In the genomic region with DNA sequence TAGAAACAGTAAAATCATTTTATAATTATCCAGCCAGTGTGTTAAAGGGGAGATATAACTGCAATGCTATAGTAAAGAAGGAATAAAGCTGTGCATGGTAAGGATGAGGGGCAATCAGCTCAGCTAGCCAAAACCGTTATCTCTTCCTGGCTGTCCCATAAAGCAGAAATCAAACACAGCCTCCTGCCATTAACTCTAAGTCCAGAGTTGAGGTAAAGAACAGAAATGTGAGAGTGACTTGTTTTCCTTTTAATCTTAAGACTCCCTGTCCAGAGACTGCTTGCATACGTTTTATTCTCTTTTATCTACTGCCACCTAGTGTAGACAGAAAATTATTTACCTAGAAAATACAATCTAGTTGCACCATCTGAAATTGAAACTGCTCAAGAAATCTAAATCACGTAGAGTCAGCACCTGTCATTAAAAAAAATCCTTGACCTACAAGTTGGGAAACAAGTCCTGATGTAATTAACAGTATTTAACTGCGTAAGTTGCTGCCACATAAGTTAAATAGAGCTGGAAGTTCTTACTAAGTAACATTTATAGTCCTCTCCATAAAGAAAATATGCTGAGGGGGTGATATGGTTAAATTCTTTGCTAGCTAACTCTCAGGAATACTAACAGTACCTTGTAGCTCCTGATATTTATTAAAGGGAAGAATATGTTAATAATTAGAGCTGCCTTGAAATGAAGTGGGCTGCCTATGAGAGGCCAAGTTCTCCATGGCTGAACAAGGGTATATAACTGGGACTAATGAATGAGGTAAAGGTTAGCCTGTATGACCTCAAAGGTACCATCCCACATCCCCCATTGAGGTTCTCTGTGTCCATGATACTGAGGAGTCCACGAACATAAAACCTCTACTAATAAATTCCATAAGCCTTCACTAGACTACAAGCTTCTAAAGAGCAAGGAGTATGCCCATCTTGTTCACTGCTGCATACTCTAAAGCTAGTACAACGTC, we compare ENCODE assay signal across 8 cellular contexts.
DNase-seq lines count a peak whose midpoint lies in the region; ATAC-seq, FAIRE-seq and TF ChIP-seq lines count a peak whose summit lies in the region.

No MANE protein-coding gene starts in this region.

- CTCF ChIA-PET in H1 (lab: Charles Lee; ENCODE audit: partially characterized antibody), result interaction anchor here (0.6 to 4.9 kb wide), 60 partner anchors 9 to 450 kb away, joined by 3 to 35 read pairs (median 4); partner anchors contain the start of genes DUSP6, GALNT4 and POC1B

- no peak overlapping the region for H2BK20ac ChIP-seq in H1 (ENCODE audit: low read length)

- in situ Hi-C loops in SK-MEL-5 (cut with HindIII; ENCODE audit: low pct_unique_long_range_greater_than_20kb, low sequenced_read_pairs), result loop anchor here (25.0 kb wide), 1 partner anchor 400 kb away; no protein-coding TSS in a partner anchor

- no peak overlapping the region for H3K4me3 ChIP-seq in H1 (ENCODE audit: extremely low read depth in 1 of 4, insufficient read depth in 2 of 4, low read depth in 3 of 4, low read length in 4 of 4)

- ATAC-seq in HG02623 (IDR thresholded peaks at IDR 0.05; ENCODE audit: unreplicated experiment), result peak; percentile 87
- no peak for ATAC-seq in GM21737 (IDR thresholded peaks at IDR 0.05; ENCODE audit: unreplicated experiment)

- H3K79me1 ChIP-seq in H1 (ENCODE audit: low read depth, low read length), result no peaks in the 10 kb centered on the region

- no peak overlapping the region for H3K23ac ChIP-seq in H1 (ENCODE audit: insufficient read length)

- no peak overlapping the region for H4K91ac ChIP-seq in H1 (replicated peaks; ENCODE audit: insufficient read length, low read length)

- no peak overlapping the region for H2BK5ac ChIP-seq in H1 (ENCODE audit: low read depth, low read length)

- no peaks in the 10 kb centered on the region for H3K23me2 ChIP-seq in H1 (ENCODE audit: low read depth, low read length)

- no peak overlapping the region for H3K4me2 ChIP-seq in H1 (ENCODE audit: insufficient read depth in 1 of 2, low read depth in 2 of 2, low read length in 2 of 2)

- H3K36me3 ChIP-seq in H1 (ENCODE audit: control insufficient read depth in 2 of 4, insufficient read depth in 4 of 4, low read length in 3 of 4), result no peaks in the 10 kb centered on the region

- POLR2A ChIA-PET in H1 (lab: Charles Lee; ENCODE audit: partially characterized antibody), result interaction anchor here (0.7 to 2.1 kb wide), 4 partner anchors 11 to 111 kb away, joined by 3 to 6 read pairs (median 4); partner anchors contain the start of gene DUSP6

- H2BK120ac ChIP-seq in H1 (replicated peaks; ENCODE audit: low read depth, low read length), result no peak overlapping the region

- no peak overlapping the region for H2BK12ac ChIP-seq in H1 (ENCODE audit: low read depth, low read length)

- H3K18ac ChIP-seq in H1 (ENCODE audit: extremely low read depth, low read length), result no peak overlapping the region

- H3K4me1 ChIP-seq in H1 (replicated peaks in 1 of 4; ENCODE audit: control insufficient read depth in 3 of 4, insufficient read depth in 4 of 4, low read length in 3 of 4), result peaks cover 0 to 4% (median 1%) of the 10 kb centered on the region in 4 experiments; a peak in 3 of 7 replicates

- H2AK5ac ChIP-seq in H1 (ENCODE audit: low read depth, low read length), result no peak overlapping the region

- no peaks in the 10 kb centered on the region for H3K79me2 ChIP-seq in H1 (ENCODE audit: control insufficient read depth in 1 of 2, insufficient read depth in 2 of 2, low read length in 2 of 2)

- TF ChIP-seq EP300 in H1 (IDR thresholded peaks at IDR 0.05; ENCODE audit: borderline replicate concordance in 1 of 2, low read depth in 2 of 2, low read length in 2 of 2), result no peak

- TF ChIP-seq POLR2A in H1 (IDR thresholded peaks at IDR 0.05; ENCODE audit: control extremely low read depth in 1 of 2, low read depth in 2 of 2, low read length in 2 of 2), result no peak

- no peak overlapping the region for H3K56ac ChIP-seq in H1 (replicated peaks; ENCODE audit: insufficient read length, low read depth, low read length)

- no peaks in the 10 kb centered on the region for H3K9me3 ChIP-seq in H1 (ENCODE audit: insufficient read depth in 2 of 2, low read depth in 1 of 2, low read length in 1 of 2)

- H3K9ac ChIP-seq in H1 (replicated peaks in 1 of 4; ENCODE audit: extremely low read depth in 1 of 4, low read depth in 3 of 4, low read length in 3 of 4), result no peak overlapping the region

- TF ChIP-seq RAD21 in H1 (IDR thresholded peaks at IDR 0.05 in 1 of 2, conservative IDR thresholded peaks at IDR 0.05 in 1 of 2; ENCODE audit: low read depth in 2 of 2, low read length in 2 of 2), result peak; percentile 78 to 84

- no peaks in the 10 kb centered on the region for H4K20me1 ChIP-seq in H1 (replicated peaks in 1 of 2; ENCODE audit: control insufficient read depth in 1 of 2, insufficient read depth in 2 of 2, low read length in 2 of 2)

- 47% methylated on average over 6 of the region's 6 CpGs; no CpG with 5 or more reads in 1 of the 2 experiments for whole genome bisulfite sequencing in H1 (ENCODE audit: extremely low coverage in 1 of 2, insufficient coverage in 1 of 2, insufficient read length in 1 of 2, insufficient replicate concordance in 2 of 2, low coverage in 1 of 2, low lambda C conversion rate in 2 of 2, missing lambda C conversion rate in 1 of 2), 2 experiments

- no peak overlapping the region for H4K8ac ChIP-seq in H1 (ENCODE audit: extremely low read depth, insufficient read depth, low read length)

- H3K27ac ChIP-seq in H1 (ENCODE audit: low read depth, low read length), result no peak overlapping the region

- no peak overlapping the region for H2BK15ac ChIP-seq in H1 (ENCODE audit: low read length)

- H3K14ac ChIP-seq in H1 (ENCODE audit: insufficient read length), result no peak overlapping the region

- no peak overlapping the region for H3K4ac ChIP-seq in H1 (replicated peaks; ENCODE audit: insufficient read length, low read depth, low read length)

- peak; percentile 70 for DNase-seq in MV-4-11 (lab: John Stamatoyannopoulos, UW)
- DNase-seq in SK-MEL-5 (ENCODE audit: low read depth, low spot score), result peak; percentile 87
- DNase-seq in H1 (ENCODE audit: low read depth in 1 of 2, low spot score in 2 of 2), result no peak
- DNase-seq in midbrain (lab: John Stamatoyannopoulos, UW), result peak; percentile 72

- H2AFZ ChIP-seq in H1 (ENCODE audit: low read length), result no peak overlapping the region

- TF ChIP-seq CTCF in GM12872 (IDR thresholded peaks at IDR 0.05; ENCODE audit: insufficient read depth, low read depth, low read length), result peak; percentile 33; the same call in 1 of the 3 replicates
- peak in 2 of 3 experiments; percentile 34 to 37; a peak in 2 of 4 replicates for TF ChIP-seq CTCF in H1 (IDR thresholded peaks at IDR 0.05; ENCODE audit: control extremely low read depth in 1 of 3, insufficient read depth in 1 of 3, low read depth in 1 of 3, low read length in 3 of 3)

- H3K27me3 ChIP-seq in H1 (replicated peaks in 1 of 4; ENCODE audit: control insufficient read depth in 3 of 4, extremely low read depth in 1 of 4, insufficient read depth in 3 of 4, low read length in 3 of 4), result no peaks in the 10 kb centered on the region

- H4K5ac ChIP-seq in H1 (ENCODE audit: insufficient read length, low read depth, low read length), result no peak overlapping the region

- FAIRE-seq in A204.1 (lab: Jason Lieb, UNC) (peak; percentile 96), H1 (lab: Jason Lieb, UNC) (peak; percentile 13)

TF ChIP-seq in H1, 55 proteins besides CTCF, POLR2A, EP300 and RAD21:
- TF ChIP-seq EZH2 (IDR thresholded peaks at IDR 0.05; ENCODE audit: low read depth, low read length, severe bottlenecking) (no peak), KDM5A (IDR thresholded peaks at IDR 0.05; ENCODE audit: low read length) (no peak), GTF2F1 (IDR thresholded peaks at IDR 0.05; ENCODE audit: borderline replicate concordance, low read depth, low read length) (no peak), TCF12 (IDR thresholded peaks at IDR 0.05; ENCODE audit: low read depth, low read length) (no peak), NANOG (IDR thresholded peaks at IDR 0.05; ENCODE audit: insufficient read depth, low read depth, low read length, poor library complexity, severe bottlenecking) (no peak), BRCA1 (IDR thresholded peaks at IDR 0.05; ENCODE audit: low read depth, low read length) (no peak), HDAC2 (IDR thresholded peaks at IDR 0.05; ENCODE audit: borderline replicate concordance in 1 of 2, low read depth in 2 of 2, low read length in 2 of 2) (no peak), SRF (IDR thresholded peaks at IDR 0.05; ENCODE audit: low read depth, low read length) (no peak), FOSL1 (IDR thresholded peaks at IDR 0.05; ENCODE audit: insufficient read depth, low read depth, low read length) (no peak), RNF2 (IDR thresholded peaks at IDR 0.05; ENCODE audit: borderline replicate concordance, low read depth, low read length, missing control alignments, poor library complexity, severe bottlenecking) (no peak), TAF7 (optimal IDR thresholded peaks at IDR 0.05; ENCODE audit: borderline replicate concordance, low read depth, low read length) (no peak), SP2 (IDR thresholded peaks at IDR 0.05; ENCODE audit: low read length) (no peak)
- TF ChIP-seq, protein P1, sequence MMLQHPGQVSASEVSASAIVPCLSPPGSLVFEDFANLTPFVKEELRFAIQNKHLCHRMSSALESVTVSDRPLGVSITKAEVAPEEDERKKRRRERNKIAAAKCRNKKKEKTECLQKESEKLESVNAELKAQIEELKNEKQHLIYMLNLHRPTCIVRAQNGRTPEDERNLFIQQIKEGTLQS (IDR thresholded peaks at IDR 0.05; ENCODE audit: insufficient read depth, low read depth, low read length), result no peak
- TF ChIP-seq, protein P2, sequence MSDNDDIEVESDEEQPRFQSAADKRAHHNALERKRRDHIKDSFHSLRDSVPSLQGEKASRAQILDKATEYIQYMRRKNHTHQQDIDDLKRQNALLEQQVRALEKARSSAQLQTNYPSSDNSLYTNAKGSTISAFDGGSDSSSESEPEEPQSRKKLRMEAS (IDR thresholded peaks at IDR 0.05), result no peak

Comparison
In these comparisons a context has a peak if more than half of its experiments do, and no peak if none do; other contexts are left out.
1. DNase-seq: peak in MV-4-11 (single experiment), SK-MEL-5 (single experiment) and midbrain (single experiment); none in H1 (0 of 2).